In the genomic region with DNA sequence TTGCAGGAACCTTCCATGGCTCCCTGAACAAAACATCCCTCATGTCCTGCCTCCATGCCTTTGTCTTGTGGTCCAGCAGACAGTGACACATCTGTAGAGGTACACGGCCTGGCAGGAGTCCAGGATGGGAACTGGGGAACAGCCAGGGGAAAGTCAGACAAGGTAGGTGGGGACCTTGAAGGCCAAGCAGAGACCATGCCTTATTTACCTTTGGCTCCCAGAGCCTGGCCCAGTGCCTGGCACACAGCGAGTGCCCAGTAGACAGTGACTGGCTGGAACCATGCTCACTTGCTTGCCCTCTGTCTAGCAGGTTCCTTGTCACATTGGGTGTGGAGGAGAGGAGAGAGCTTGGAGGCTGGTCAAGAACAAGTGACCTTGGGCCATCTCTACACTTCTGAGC, we compare ENCODE assay signal across 1 cellular context.
TF ChIP-seq lines count a peak whose summit lies in the region.

No MANE protein-coding gene starts in this region.

TF ChIP-seq in K562, 482 proteins besides CTCF, POLR2A, EP300 and RAD21:
- TF ChIP-seq, protein P1, sequence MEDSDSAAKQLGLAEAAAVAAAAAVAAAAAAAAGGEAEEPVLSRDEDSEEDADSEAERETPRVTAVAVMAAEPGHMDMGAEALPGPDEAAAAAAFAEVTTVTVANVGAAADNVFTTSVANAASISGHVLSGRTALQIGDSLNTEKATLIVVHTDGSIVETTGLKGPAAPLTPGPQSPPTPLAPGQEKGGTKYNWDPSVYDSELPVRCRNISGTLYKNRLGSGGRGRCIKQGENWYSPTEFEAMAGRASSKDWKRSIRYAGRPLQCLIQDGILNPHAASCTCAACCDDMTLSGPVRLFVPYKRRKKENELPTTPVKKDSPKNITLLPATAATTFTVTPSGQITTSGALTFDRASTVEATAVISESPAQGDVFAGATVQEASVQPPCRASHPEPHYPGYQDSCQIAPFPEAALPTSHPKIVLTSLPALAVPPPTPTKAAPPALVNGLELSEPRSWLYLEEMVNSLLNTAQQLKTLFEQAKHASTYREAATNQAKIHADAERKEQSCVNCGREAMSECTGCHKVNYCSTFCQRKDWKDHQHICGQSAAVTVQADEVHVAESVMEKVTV (CRISPR knock-in tag; IDR thresholded peaks at IDR 0.05) = no peak
- TF ChIP-seq CAMTA2 (CRISPR knock-in tag; conservative IDR thresholded peaks at IDR 0.05) (no peak), ZFPM2 (CRISPR knock-in tag; IDR thresholded peaks at IDR 0.05) (no peak), HDAC6 (IDR thresholded peaks at IDR 0.05; ENCODE audit: low read depth, low read length) (no peak), NFIC (IDR thresholded peaks at IDR 0.05) (peak; percentile 38)
